In genomic region chr11:73263640-73264039, GRCh38 we compare ENCODE assay signal across 1 cellular context.
TF ChIP-seq lines count a peak whose summit lies in the region.

No MANE protein-coding gene starts in this region.

TF ChIP-seq in H1, 55 proteins besides CTCF, POLR2A, EP300 and RAD21:
- TF ChIP-seq KDM1A (IDR thresholded peaks at IDR 0.05; ENCODE audit: borderline replicate concordance, low read length) (peak; percentile 44; the same call in 1 of the 2 replicates), PHF8 (conservative IDR thresholded peaks at IDR 0.05; ENCODE audit: low read depth, low read length) (no peak)
